21 cellular contexts compared by ENCODE assay signal in the genomic region with DNA sequence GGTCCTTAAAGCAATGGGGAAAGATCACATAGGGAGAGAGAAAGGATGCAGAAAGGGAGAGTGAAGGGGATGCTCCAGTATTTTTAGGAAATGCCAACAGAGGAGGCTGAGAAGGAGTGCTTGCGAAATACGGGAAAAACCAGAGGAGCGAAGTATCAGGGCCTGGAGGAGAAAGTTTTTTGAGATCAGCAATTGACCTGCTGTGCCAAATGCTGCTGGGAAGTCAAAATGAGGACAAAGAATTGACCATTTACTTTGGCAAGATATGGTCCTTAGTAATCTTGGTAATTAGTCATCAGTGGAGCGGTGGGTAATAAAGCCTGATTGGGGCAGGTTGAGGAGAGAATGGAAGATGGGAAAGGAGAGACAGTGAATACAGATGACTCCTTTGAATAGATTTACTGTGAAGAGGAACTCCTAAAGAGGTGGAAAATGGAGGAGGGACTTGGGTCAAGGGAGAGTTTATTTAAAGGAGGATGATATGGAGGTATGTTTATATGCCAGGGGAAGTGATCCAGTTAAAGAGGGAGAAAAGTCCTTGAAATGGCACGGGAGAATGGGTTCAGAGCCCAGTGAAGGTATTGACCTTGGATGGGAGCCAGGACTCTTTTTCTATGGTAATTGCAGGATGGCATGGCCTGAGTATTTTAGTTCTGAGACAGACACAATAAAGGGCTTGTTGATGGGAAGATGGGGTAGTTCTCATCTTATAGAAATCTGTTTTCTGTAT.
DNase-seq lines count a peak whose midpoint lies in the region; ATAC-seq, FAIRE-seq and TF ChIP-seq lines count a peak whose summit lies in the region.
"Had no signal": no experiment of that assay in that cellular context is flagged by ENCODE, and none has a peak within 500 bp of the region (broad histone marks: within the 10 kb centered on the region; RNA-seq: fewer than 3 reads in every experiment).

No MANE protein-coding gene starts in this region.

- peak; percentile 20 for DNase-seq in EH (ENCODE audit: low read depth)
- DNase-seq in NCI-H2029 treated with DMSO at 0.1 percent for 48 hours (lab: John Stamatoyannopoulos, UW), result peak; percentile 55
- peak; percentile 10 for DNase-seq in bronchial epithelial cell (ENCODE audit: low read depth)
- DNase-seq in lung (ENCODE audit: low spot score), result no peak
- DNase-seq in Karpas-422, result no peak
- DNase-seq in ureter (ENCODE audit: low spot score), result no peak
- DNase-seq: activated CD8-positive, alpha-beta memory T cell treated with anti-CD3 and anti-CD28 coated beads, Interleukin-2, amount 50 U/mL, for 48 hours; activated naive CD4-positive, alpha-beta T cell treated with anti-CD3 and anti-CD28 coated beads for 36 hours; DMS153; H7; MV-4-11; NCI-H524; spleen; stimulated activated naive CD4-positive, alpha-beta T cell treated with Interleukin-2 at 50 U/mL for 16 hours; uterus had no signal

- H3K36me3 ChIP-seq in bronchial epithelial cell (ENCODE audit: control insufficient read depth, insufficient read depth, low read length) (no peaks in the 10 kb centered on the region), lung (ENCODE audit: control insufficient read depth in 2 of 2, insufficient read depth in 2 of 2, low read length in 2 of 2) (no peaks in the 10 kb centered on the region), Karpas-422 (ENCODE audit: insufficient read depth, low read length) (no peaks in the 10 kb centered on the region)
- H3K36me3 ChIP-seq: cardiac muscle cell, spleen, uterus had no signal

- no peaks in the 10 kb centered on the region for H3K9me2 ChIP-seq in Karpas-422 (replicated peaks; ENCODE audit: insufficient read depth, low read length)

- H3K9me3 ChIP-seq in lung (ENCODE audit: control insufficient read depth in 2 of 2, insufficient read depth in 1 of 2, low read length in 1 of 2) (no peaks in the 10 kb centered on the region), Karpas-422 (ENCODE audit: low read length) (no peaks in the 10 kb centered on the region)
- H3K9me3 ChIP-seq: spleen, uterus had no signal

- FAIRE-seq in bronchial epithelial cell (lab: Jason Lieb, UNC), result no peak
- FAIRE-seq: keratinocyte had no signal

- H3K27ac ChIP-seq in lung (ENCODE audit: low read depth in 1 of 2, low read length in 1 of 2) (no peak overlapping the region), Karpas-422 (ENCODE audit: low read length) (no peak overlapping the region)
- H3K27ac ChIP-seq: cardiac muscle cell, uterus had no signal

- peaks cover 0 to 3% of the 10 kb centered on the region in 2 donors for H3K4me1 ChIP-seq in lung (ENCODE audit: control insufficient read depth in 2 of 2, insufficient read depth in 2 of 2, low read length in 2 of 2)
- no peaks in the 10 kb centered on the region; the same call in 1 of the 2 replicates for H3K4me1 ChIP-seq in Karpas-422 (ENCODE audit: low read length)
- H3K4me1 ChIP-seq: uterus had no signal

- no peaks in the 10 kb centered on the region for H4K20me1 ChIP-seq in Karpas-422 (ENCODE audit: insufficient read depth, low read depth, low read length)

- H3K4me2 ChIP-seq in Karpas-422 (ENCODE audit: low read depth, low read length, poor library complexity, severe bottlenecking), result no peak overlapping the region

- no peak overlapping the region for H2AFZ ChIP-seq in Karpas-422 (ENCODE audit: low read length)

- no peaks in the 10 kb centered on the region for H3K79me2 ChIP-seq in Karpas-422 (ENCODE audit: low read length)

- H3K27me3 ChIP-seq in bronchial epithelial cell (ENCODE audit: control insufficient read depth, insufficient read depth, low read length), result no peaks in the 10 kb centered on the region
- H3K27me3 ChIP-seq in lung (ENCODE audit: control insufficient read depth, insufficient read depth), result no peaks in the 10 kb centered on the region
- H3K27me3 ChIP-seq in Karpas-422 (ENCODE audit: low read length), result no peaks in the 10 kb centered on the region
- H3K27me3 ChIP-seq: cardiac muscle cell, uterus had no signal

- no peak overlapping the region for H3K9ac ChIP-seq in Karpas-422 (ENCODE audit: low read length)

- TF ChIP-seq CTCF in bronchial epithelial cell (IDR thresholded peaks at IDR 0.05; ENCODE audit: insufficient read depth, low read length, severe bottlenecking) (no peak), lung (IDR thresholded peaks at IDR 0.05; ENCODE audit: control extremely low read depth, extremely low read depth) (no peak)

- H3K4me3 ChIP-seq in bronchial epithelial cell (ENCODE audit: low read depth, low read length) (no peak overlapping the region), lung (no peak overlapping the region), Karpas-422 (ENCODE audit: low read length) (no peak overlapping the region)
- H3K4me3 ChIP-seq: cardiac muscle cell, spleen, uterus had no signal

- 57 to 82% methylated on average over 5 of the region's 5 CpGs for WGBS in lung, 2 donors

- ATAC-seq in lung (ENCODE audit: insufficient read depth, low FRiP score) (peak; percentile 39), GM18519 (IDR thresholded peaks at IDR 0.05; ENCODE audit: low FRiP score, unreplicated experiment) (no peak), GM18861 (IDR thresholded peaks at IDR 0.05; ENCODE audit: unreplicated experiment) (no peak)
- ATAC-seq: activated CD4-positive, CD25-positive, alpha-beta regulatory T cell treated with anti-CD3 and anti-CD28 coated beads, Interleukin-2, amount 50 U/mL, for 24 hours; Panc1 had no signal

Comparison
In these comparisons a context has a peak if more than half of its experiments do, and no peak if none do; other contexts are left out.
1. DNase-seq: peak in EH (single experiment), NCI-H2029 treated with DMSO at 0.1 percent for 48 hours (single experiment) and bronchial epithelial cell (single experiment); none in lung (single experiment), Karpas-422 (single experiment) and ureter (single experiment).